Comparison of ENCODE assay signal across 1 cellular context in the genomic region with DNA sequence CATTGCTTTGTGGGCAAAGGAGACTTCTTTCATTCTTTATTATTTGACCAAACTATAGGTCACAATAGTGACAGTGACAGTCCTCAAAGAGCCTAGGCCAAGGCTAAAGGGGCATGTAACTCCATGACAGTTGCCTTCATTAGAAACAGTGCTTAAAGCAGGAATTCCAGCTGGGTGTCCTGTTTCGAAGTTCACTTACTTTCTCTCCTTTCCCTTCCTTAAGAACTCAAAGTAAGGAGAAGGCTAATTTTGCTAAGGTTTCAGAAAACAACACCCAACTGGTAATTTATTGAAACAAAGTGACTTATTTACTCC.
TF ChIP-seq lines count a peak whose summit lies in the region.

No MANE protein-coding gene starts in this region.

TF ChIP-seq in WTC11, 78 proteins besides CTCF, POLR2A, EP300 and RAD21 (continued from another document):
- TF ChIP-seq, protein P1, sequence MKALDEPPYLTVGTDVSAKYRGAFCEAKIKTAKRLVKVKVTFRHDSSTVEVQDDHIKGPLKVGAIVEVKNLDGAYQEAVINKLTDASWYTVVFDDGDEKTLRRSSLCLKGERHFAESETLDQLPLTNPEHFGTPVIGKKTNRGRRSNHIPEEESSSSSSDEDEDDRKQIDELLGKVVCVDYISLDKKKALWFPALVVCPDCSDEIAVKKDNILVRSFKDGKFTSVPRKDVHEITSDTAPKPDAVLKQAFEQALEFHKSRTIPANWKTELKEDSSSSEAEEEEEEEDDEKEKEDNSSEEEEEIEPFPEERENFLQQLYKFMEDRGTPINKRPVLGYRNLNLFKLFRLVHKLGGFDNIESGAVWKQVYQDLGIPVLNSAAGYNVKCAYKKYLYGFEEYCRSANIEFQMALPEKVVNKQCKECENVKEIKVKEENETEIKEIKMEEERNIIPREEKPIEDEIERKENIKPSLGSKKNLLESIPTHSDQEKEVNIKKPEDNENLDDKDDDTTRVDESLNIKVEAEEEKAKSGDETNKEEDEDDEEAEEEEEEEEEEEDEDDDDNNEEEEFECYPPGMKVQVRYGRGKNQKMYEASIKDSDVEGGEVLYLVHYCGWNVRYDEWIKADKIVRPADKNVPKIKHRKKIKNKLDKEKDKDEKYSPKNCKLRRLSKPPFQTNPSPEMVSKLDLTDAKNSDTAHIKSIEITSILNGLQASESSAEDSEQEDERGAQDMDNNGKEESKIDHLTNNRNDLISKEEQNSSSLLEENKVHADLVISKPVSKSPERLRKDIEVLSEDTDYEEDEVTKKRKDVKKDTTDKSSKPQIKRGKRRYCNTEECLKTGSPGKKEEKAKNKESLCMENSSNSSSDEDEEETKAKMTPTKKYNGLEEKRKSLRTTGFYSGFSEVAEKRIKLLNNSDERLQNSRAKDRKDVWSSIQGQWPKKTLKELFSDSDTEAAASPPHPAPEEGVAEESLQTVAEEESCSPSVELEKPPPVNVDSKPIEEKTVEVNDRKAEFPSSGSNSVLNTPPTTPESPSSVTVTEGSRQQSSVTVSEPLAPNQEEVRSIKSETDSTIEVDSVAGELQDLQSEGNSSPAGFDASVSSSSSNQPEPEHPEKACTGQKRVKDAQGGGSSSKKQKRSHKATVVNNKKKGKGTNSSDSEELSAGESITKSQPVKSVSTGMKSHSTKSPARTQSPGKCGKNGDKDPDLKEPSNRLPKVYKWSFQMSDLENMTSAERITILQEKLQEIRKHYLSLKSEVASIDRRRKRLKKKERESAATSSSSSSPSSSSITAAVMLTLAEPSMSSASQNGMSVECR (CRISPR knock-in tag; IDR thresholded peaks at IDR 0.05; ENCODE audit: borderline replicate concordance): no peak
- TF ChIP-seq AFF4 (CRISPR knock-in tag; IDR thresholded peaks at IDR 0.05; ENCODE audit: borderline replicate concordance) (no peak), ZNF416 (CRISPR knock-in tag; IDR thresholded peaks at IDR 0.05) (peak; percentile 70)
